20 cellular contexts compared by ENCODE assay signal in the genomic region with DNA sequence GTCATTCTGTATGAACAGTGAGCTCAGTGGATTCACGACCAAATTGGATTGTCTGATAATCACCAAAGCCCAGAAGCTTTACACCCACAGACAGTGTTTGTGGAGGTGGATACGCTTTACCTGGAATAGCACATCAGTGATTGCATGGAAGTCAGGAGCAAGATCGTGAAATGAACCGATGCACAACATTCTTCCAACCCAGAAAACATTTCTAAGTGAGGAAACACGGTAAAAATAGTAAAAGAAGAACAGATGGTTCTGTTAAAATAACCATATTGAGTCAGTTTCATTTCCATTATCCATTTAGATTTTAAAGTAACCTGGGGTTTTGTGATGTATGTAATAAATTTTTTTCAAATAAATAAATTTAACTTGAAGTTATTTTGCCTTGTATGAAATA.
A peak's percentile ranks its signal among the peaks of the same experiment; 100 is the strongest.
DNase-seq lines count a peak whose midpoint lies in the region; FAIRE-seq lines count a peak whose summit lies in the region.
"Had no signal": no experiment of that assay in that cellular context is flagged by ENCODE, and none has a peak within 500 bp of the region (broad histone marks: within the 10 kb centered on the region; RNA-seq: fewer than 3 reads in every experiment).

No MANE protein-coding gene starts in this region.

- DNase-seq in NCI-H82 (lab: John Stamatoyannopoulos, UW) (peak; percentile 24), NCI-H82 treated with DMSO at 0.1 percent for 48 hours (lab: John Stamatoyannopoulos, UW; ENCODE audit: unreplicated experiment) (no peak), RCC 7860 (ENCODE audit: low spot score) (no peak), superior temporal gyrus (ENCODE audit: extremely low spot score) (peak; percentile 65), 8988T (no peak)
- no peak for DNase-seq in activated naive CD4-positive, alpha-beta T cell treated with anti-CD3 and anti-CD28 coated beads, Interleukin-2, amount 50 U/mL, for 16 hours
- DNase-seq: AML-193; BE2C; C1 segment of cervical spinal cord; CD4-positive, alpha-beta memory T cell; CD4-positive, CD25-positive, alpha-beta regulatory T cell; CD8-positive, alpha-beta memory T cell; COR-L47; DMS 273 treated with DMSO at 0.1 percent for 48 hours; DMS79 treated with DMSO at 0.1 percent for 48 hours; GF-D8 had no signal

- FAIRE-seq in RCC 7860 (lab: Jason Lieb, UNC) = peak; percentile 4
- FAIRE-seq: A549, G401.6, GM12891, GM19239 had no signal

Comparison
In these comparisons a context has a peak if more than half of its experiments do, and no peak if none do; other contexts are left out.
1. DNase-seq: peak in NCI-H82 (single experiment) and superior temporal gyrus (single experiment); none in NCI-H82 treated with DMSO at 0.1 percent for 48 hours (single experiment), RCC 7860 (single experiment), 8988T (single experiment) and activated naive CD4-positive, alpha-beta T cell treated with anti-CD3 and anti-CD28 coated beads, Interleukin-2, amount 50 U/mL, for 16 hours (single experiment).